ENCODE assay signal across 8 cellular contexts in the genomic region with DNA sequence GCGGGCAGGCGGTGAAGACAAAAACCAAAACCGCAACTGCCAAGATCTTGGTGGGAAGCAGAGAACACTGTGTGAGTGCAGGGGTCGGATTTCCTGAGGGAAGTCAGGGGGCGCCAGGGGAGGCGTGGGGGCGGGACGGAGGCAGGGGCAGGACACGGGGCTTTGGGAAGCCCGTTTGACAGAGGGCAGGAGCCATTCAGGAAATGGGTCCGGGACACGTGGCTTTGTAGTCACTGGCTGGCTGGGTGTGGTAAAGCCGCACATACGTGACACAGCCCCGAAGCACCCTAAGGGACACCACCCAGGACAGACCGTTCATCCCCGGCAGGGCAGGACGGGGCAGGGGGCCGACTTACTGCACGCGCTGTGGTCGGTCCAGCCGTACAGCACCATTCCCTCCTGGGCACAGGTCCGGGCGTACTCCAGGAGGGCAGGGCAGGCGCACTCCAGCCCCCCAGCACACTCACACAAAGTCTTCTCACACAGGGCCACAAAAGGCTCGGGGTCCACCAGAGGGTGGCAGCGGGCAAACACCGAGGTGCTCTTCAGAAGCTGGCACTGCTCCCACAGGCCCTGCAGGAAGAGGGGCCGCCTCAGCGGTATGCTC. TPM values are rescaled to one million over a fixed set of nuclear protein-coding genes. Genes with fewer than 3 reads are reported as not detected.
A peak's percentile ranks its signal among the peaks of the same experiment; 100 is the strongest.
DNase-seq lines count a peak whose midpoint lies in the region; ATAC-seq, FAIRE-seq and TF ChIP-seq lines count a peak whose summit lies in the region.

No MANE protein-coding gene starts in this region.

- TF ChIP-seq CTCF in right lobe of liver (IDR thresholded peaks at IDR 0.05) = no peak
- no peak for TF ChIP-seq CTCF in Caco-2 (IDR thresholded peaks at IDR 0.05; ENCODE audit: insufficient read depth in 1 of 2, low read depth in 1 of 2, low read length in 1 of 2, severe bottlenecking in 1 of 2, unreplicated experiment in 1 of 2)
- TF ChIP-seq CTCF in D721Med (IDR thresholded peaks at IDR 0.05; ENCODE audit: insufficient read depth, missing control alignments) = no peak

- no peaks in the 10 kb centered on the region for H3K9me3 ChIP-seq in right lobe of liver
- H3K9me3 ChIP-seq in Caco-2 = no peaks in the 10 kb centered on the region

- H3K36me3 Mint-ChIP-seq in activated naive CD4-positive, alpha-beta T cell treated with anti-CD3 and anti-CD28 coated beads, Interleukin-2, amount 10 ng/mL, durations not matched to agents 7 days and 5 days = no peaks in the 10 kb centered on the region
- H3K36me3 Mint-ChIP-seq in Caco-2 (ENCODE audit: insufficient read depth, unreplicated experiment) = peaks cover 6% of the 10 kb centered on the region

- FAIRE-seq in D721Med (lab: Jason Lieb, UNC) = no peak

- WGBS in right lobe of liver (ENCODE audit: insufficient coverage, low coverage, low lambda C conversion rate, missing lambda C conversion rate) = 30% methylated on average over 4 of the region's 31 CpGs

- BruUV-seq in Caco-2 (replicated peaks; lab: Mats Ljungman, UMichigan) = no TSS peak

- H3K27ac ChIP-seq in right lobe of liver = peak overlapping the region in 1 of 3 donors; percentile 54

- peak; percentile 21 for TF ChIP-seq POLR2A in right lobe of liver (IDR thresholded peaks at IDR 0.05)

- H3K36me3 ChIP-seq in right lobe of liver = no peaks in the 10 kb centered on the region
- no peaks in the 10 kb centered on the region for H3K36me3 ChIP-seq in Caco-2 (ENCODE audit: control insufficient read depth, insufficient read depth, low read length)

- peak; percentile 46 for DNase-seq in M059J (ENCODE audit: low read depth)
- DNase-seq in activated naive CD4-positive, alpha-beta T cell treated with anti-CD3 and anti-CD28 coated beads, Interleukin-2, amount 10 ng/mL, durations not matched to agents 7 days and 5 days = peak; percentile 66
- DNase-seq in right lobe of liver = peak in 1 of 3 donors; percentile 59
- DNase-seq in stimulated activated naive CD8-positive, alpha-beta T cell treated with anti-CD3 and anti-CD28 coated beads, Interleukin-15, Interleukin-2, amounts not matched to agents 100 U/mL and 50 U/mL, for 24 hours = peak; percentile 59
- DNase-seq in effector CD8-positive, alpha-beta T cell (lab: John Stamatoyannopoulos, UW) = no peak
- DNase-seq in Caco-2 = no peak
- no peak for DNase-seq in SW 1271 (lab: John Stamatoyannopoulos, UW)
- DNase-seq in D721Med (ENCODE audit: insufficient read length, low spot score) = no peak

- CTCF ChIA-PET in activated naive CD4-positive, alpha-beta T cell treated with anti-CD3 and anti-CD28 coated beads, Interleukin-2, amount 10 ng/mL, durations not matched to agents 7 days and 5 days (lab: Charles Lee) = interaction anchor here (0.6 kb wide), 1 partner anchor 124 kb away, joined by 3 read pairs; no protein-coding TSS in a partner anchor
- CTCF ChIA-PET in Caco-2 (lab: Charles Lee) = no interaction called here

- H3K4me3 ChIP-seq in right lobe of liver (no peak overlapping the region), Caco-2 (ENCODE audit: low read depth, low read length) (no peak overlapping the region)

- H3K4me1 ChIP-seq in right lobe of liver = peaks cover 0 to 36% (median 14%) of the 10 kb centered on the region in 4 donors
- peaks cover 26% of the 10 kb centered on the region for H3K4me1 ChIP-seq in Caco-2

- peak overlapping the region; percentile 82 for H3K27ac Mint-ChIP-seq in activated naive CD4-positive, alpha-beta T cell treated with anti-CD3 and anti-CD28 coated beads, Interleukin-2, amount 10 ng/mL, durations not matched to agents 7 days and 5 days
- H3K27ac Mint-ChIP-seq in Caco-2 (ENCODE audit: unreplicated experiment) = no peak overlapping the region

- POLR2A ChIA-PET in Caco-2 (lab: Charles Lee) = no interaction called here

- H3K4me3 Mint-ChIP-seq in activated naive CD4-positive, alpha-beta T cell treated with anti-CD3 and anti-CD28 coated beads, Interleukin-2, amount 10 ng/mL, durations not matched to agents 7 days and 5 days = peak overlapping the region; percentile 75
- no peak overlapping the region for H3K4me3 Mint-ChIP-seq in Caco-2 (ENCODE audit: unreplicated experiment)

- H3K27me3 Mint-ChIP-seq in activated naive CD4-positive, alpha-beta T cell treated with anti-CD3 and anti-CD28 coated beads, Interleukin-2, amount 10 ng/mL, durations not matched to agents 7 days and 5 days = peaks cover 84% of the 10 kb centered on the region
- no peaks in the 10 kb centered on the region for H3K27me3 Mint-ChIP-seq in Caco-2 (ENCODE audit: insufficient read depth, unreplicated experiment)

- H3K9me3 Mint-ChIP-seq in activated naive CD4-positive, alpha-beta T cell treated with anti-CD3 and anti-CD28 coated beads, Interleukin-2, amount 10 ng/mL, durations not matched to agents 7 days and 5 days = no peaks in the 10 kb centered on the region
- H3K9me3 Mint-ChIP-seq in Caco-2 (ENCODE audit: unreplicated experiment) = no peaks in the 10 kb centered on the region

- intact Hi-C loops in right lobe of liver (cut with DNase I) (loop anchor here (5.0 to 10.0 kb wide), 2 partner anchors 100 to 102 kb away; no protein-coding TSS in a partner anchor), Caco-2 (cut with micrococcal nuclease; ENCODE audit: unreplicated experiment) (loop anchor here (10.0 kb wide), 1 partner anchor 300 kb away; a partner anchor contains a TSS)

- no peaks in the 10 kb centered on the region for H3K27me3 ChIP-seq in right lobe of liver
- H3K27me3 ChIP-seq in Caco-2 (replicated peaks; ENCODE audit: control insufficient read depth, insufficient read depth, low read length) = no peaks in the 10 kb centered on the region

- peak; percentile 3 to 50 (median 34) for ATAC-seq in right lobe of liver
- peak; percentile 86 for ATAC-seq in stimulated activated naive CD8-positive, alpha-beta T cell treated with anti-CD3 and anti-CD28 coated beads, Interleukin-15, Interleukin-2, amounts not matched to agents 100 U/mL and 50 U/mL, for 24 hours

- peaks cover 25% of the 10 kb centered on the region for H3K4me1 Mint-ChIP-seq in activated naive CD4-positive, alpha-beta T cell treated with anti-CD3 and anti-CD28 coated beads, Interleukin-2, amount 10 ng/mL, durations not matched to agents 7 days and 5 days
- H3K4me1 Mint-ChIP-seq in Caco-2 (ENCODE audit: low read depth, unreplicated experiment) = peaks cover 32% of the 10 kb centered on the region

RNA-seq across cellular contexts. Expression of a gene that starts 49.4 kb away (rescaled TPM):
- total RNA-seq in M059J (2014; rRNA removed; shearing (Covaris generic)) = 0.05 TPM in 1 of 2 replicates, not detected in the other
- 10 to 100 TPM in 3 of 6 experiments, 1 to 10 TPM in 3; 5.7 to 16.6 (median 9.6) TPM for total RNA-seq in right lobe of liver
- total RNA-seq in Caco-2 (2022) = 0.30 and 0.41 TPM in 2 replicates

Comparison
In these comparisons a context has a peak if more than half of its experiments do, and no peak if none do; other contexts are left out.
1. DNase-seq: peak in M059J (single experiment), activated naive CD4-positive, alpha-beta T cell treated with anti-CD3 and anti-CD28 coated beads, Interleukin-2, amount 10 ng/mL, durations not matched to agents 7 days and 5 days (single experiment) and stimulated activated naive CD8-positive, alpha-beta T cell treated with anti-CD3 and anti-CD28 coated beads, Interleukin-15, Interleukin-2, amounts not matched to agents 100 U/mL and 50 U/mL, for 24 hours (single experiment); none in effector CD8-positive, alpha-beta T cell (single experiment), Caco-2 (0 of 2), SW 1271 (0 of 2) and D721Med (single experiment).